8 cellular contexts compared by ENCODE assay signal in the genomic region with DNA sequence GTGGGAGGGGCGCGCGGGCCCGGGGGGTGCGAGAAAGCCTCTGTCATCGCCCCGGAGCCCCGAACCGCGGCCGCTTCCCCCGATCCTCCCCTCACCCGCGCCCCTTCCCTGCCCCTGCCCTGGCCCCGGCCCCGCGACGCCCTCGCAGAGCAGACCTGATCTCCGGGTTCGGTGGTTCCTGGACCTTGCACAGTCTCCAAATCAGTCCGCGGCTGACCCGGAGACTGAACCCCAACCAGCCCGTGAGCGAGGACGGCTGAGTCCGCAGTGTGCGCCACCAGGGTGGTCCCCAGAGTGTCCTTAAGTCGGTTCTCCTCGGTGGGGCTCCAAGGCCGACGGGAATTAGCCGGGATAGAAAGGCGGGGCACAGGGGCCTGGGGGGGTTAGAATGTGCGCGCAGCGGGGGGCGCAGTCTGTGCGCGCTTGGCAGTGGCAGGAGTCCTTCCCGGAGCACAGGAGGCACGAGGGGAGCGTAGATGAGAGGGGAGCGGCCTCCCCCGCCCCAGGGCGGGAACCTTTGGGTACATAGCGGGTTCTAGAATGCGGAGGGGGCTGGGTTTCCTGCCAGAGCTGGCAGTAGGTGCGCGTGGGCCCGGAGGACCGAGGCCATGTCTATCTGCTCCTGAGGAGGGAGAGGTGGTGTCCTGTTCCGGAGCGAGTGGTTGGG. TPM values are rescaled to one million over a fixed set of nuclear protein-coding genes. Genes with fewer than 3 reads are reported as not detected.
A peak's percentile ranks its signal among the peaks of the same experiment; 100 is the strongest.
DNase-seq lines count a peak whose midpoint lies in the region; ATAC-seq and TF ChIP-seq lines count a peak whose summit lies in the region.

No MANE protein-coding gene starts in this region.

- CTCF ChIA-PET in activated CD4-positive, alpha-beta T cell treated with anti-CD3 and anti-CD28 coated beads, Interleukin-2, amount 10 ng/mL, durations not matched to agents 7 days and 5 days (lab: Charles Lee): interaction anchor here (1.0 to 1.5 kb wide), 4 partner anchors 9 to 362 kb away, joined by 3 to 5 read pairs (median 3); no protein-coding TSS in a partner anchor

- no peaks in the 10 kb centered on the region for H3K9me3 Mint-ChIP-seq in activated CD4-positive, alpha-beta T cell treated with anti-CD3 and anti-CD28 coated beads, Interleukin-2, amount 10 ng/mL, durations not matched to agents 7 days and 5 days
- H3K9me3 Mint-ChIP-seq in neural crest cell: no peaks in the 10 kb centered on the region

- intact Hi-C loops in esophagus squamous epithelium (cut with DNase I): no loop called here

- no peaks in the 10 kb centered on the region for H3K9me3 ChIP-seq in esophagus squamous epithelium

- peak overlapping the region; percentile 81 to 92 (median 84) for H3K27ac ChIP-seq in esophagus squamous epithelium

- H3K27me3 Mint-ChIP-seq in activated CD4-positive, alpha-beta T cell treated with anti-CD3 and anti-CD28 coated beads, Interleukin-2, amount 10 ng/mL, durations not matched to agents 7 days and 5 days: no peaks in the 10 kb centered on the region
- no peaks in the 10 kb centered on the region for H3K27me3 Mint-ChIP-seq in neural crest cell (ENCODE audit: low read depth)

- ATAC-seq in HG02981 (IDR thresholded peaks at IDR 0.05; ENCODE audit: unreplicated experiment) (peak; percentile 13), GM21367 (IDR thresholded peaks at IDR 0.05; ENCODE audit: unreplicated experiment) (no peak), GM21381 (IDR thresholded peaks at IDR 0.05; ENCODE audit: unreplicated experiment) (no peak)

- no peaks in the 10 kb centered on the region for H3K27me3 ChIP-seq in esophagus squamous epithelium

- H3K4me3 ChIP-seq in GM08714 (ENCODE audit: low read length) (peak overlapping the region; percentile 75), esophagus squamous epithelium (peak overlapping the region; percentile 56 to 93 (median 64))

- 15 to 24% methylated on average over 7 to 14 of the region's 55 CpGs for WGBS in esophagus squamous epithelium, 2 donors

- peak overlapping the region; percentile 86 for H3K27ac Mint-ChIP-seq in activated CD4-positive, alpha-beta T cell treated with anti-CD3 and anti-CD28 coated beads, Interleukin-2, amount 10 ng/mL, durations not matched to agents 7 days and 5 days
- H3K27ac Mint-ChIP-seq in neural crest cell (ENCODE audit: unreplicated experiment): peak overlapping the region; percentile 81

- peak overlapping the region; percentile 76 for H3K4me3 Mint-ChIP-seq in activated CD4-positive, alpha-beta T cell treated with anti-CD3 and anti-CD28 coated beads, Interleukin-2, amount 10 ng/mL, durations not matched to agents 7 days and 5 days
- peak overlapping the region; percentile 90 for H3K4me3 Mint-ChIP-seq in neural crest cell

- peaks cover 16% of the 10 kb centered on the region for H3K4me1 Mint-ChIP-seq in activated CD4-positive, alpha-beta T cell treated with anti-CD3 and anti-CD28 coated beads, Interleukin-2, amount 10 ng/mL, durations not matched to agents 7 days and 5 days
- H3K4me1 Mint-ChIP-seq in neural crest cell: peaks cover 9% of the 10 kb centered on the region

- TF ChIP-seq CTCF in esophagus squamous epithelium (IDR thresholded peaks at IDR 0.05) (no peak), neural crest cell (conservative IDR thresholded peaks at IDR 0.05) (no peak)

- no peaks in the 10 kb centered on the region for H3K36me3 ChIP-seq in esophagus squamous epithelium

- POLR2A ChIA-PET in activated CD4-positive, alpha-beta T cell treated with anti-CD3 and anti-CD28 coated beads, Interleukin-2, amount 10 ng/mL, durations not matched to agents 7 days and 5 days (lab: Charles Lee): no interaction called here

- TF ChIP-seq POLR2A in esophagus squamous epithelium (IDR thresholded peaks at IDR 0.05): no peak

- peaks cover 6 to 26% (median 7%) of the 10 kb centered on the region in 3 donors for H3K4me1 ChIP-seq in esophagus squamous epithelium

- H3K36me3 Mint-ChIP-seq in activated CD4-positive, alpha-beta T cell treated with anti-CD3 and anti-CD28 coated beads, Interleukin-2, amount 10 ng/mL, durations not matched to agents 7 days and 5 days (ENCODE audit: low read depth): peaks cover 1% of the 10 kb centered on the region
- H3K36me3 Mint-ChIP-seq in neural crest cell (ENCODE audit: low read depth): no peaks in the 10 kb centered on the region

- peak; percentile 34 for DNase-seq in activated CD4-positive, alpha-beta T cell treated with anti-CD3 and anti-CD28 coated beads, Interleukin-2, amount 10 ng/mL, durations not matched to agents 7 days and 5 days
- no peak for DNase-seq in esophagus squamous epithelium (lab: John Stamatoyannopoulos, UW)
- DNase-seq in neural crest cell (ENCODE audit: low read depth, low spot score): no peak
- DNase-seq in SHP77 (lab: John Stamatoyannopoulos, UW): no peak

RNA-seq across cellular contexts. Expression of a gene that starts 0.8 kb away (rescaled TPM):
- 1 to 10 TPM; 8.2 to 9.1 TPM for total RNA-seq in activated CD4-positive, alpha-beta T cell treated with anti-CD3 and anti-CD28 coated beads, Interleukin-2, amount 10 ng/mL, durations not matched to agents 7 days and 5 days
- total RNA-seq in esophagus squamous epithelium (1 to 10 TPM; 2.3 to 6.2 (median 3.2) TPM), neural crest cell (28.0 and 30.0 TPM in 2 replicates)

RNA-seq across cellular contexts. Expression of a gene that starts 14.1 kb away (rescaled TPM):
- total RNA-seq in activated CD4-positive, alpha-beta T cell treated with anti-CD3 and anti-CD28 coated beads, Interleukin-2, amount 10 ng/mL, durations not matched to agents 7 days and 5 days: 100 to 1,000 TPM; 476 to 482 TPM
- total RNA-seq in esophagus squamous epithelium: 100 to 1,000 TPM in 3 of 4 donors, 10 to 100 TPM in 1; 83.5 to 253 (median 215) TPM
- 891 and 930 TPM in 2 replicates for total RNA-seq in neural crest cell

RNA-seq across cellular contexts. Expression of a gene that starts 20.8 kb away (rescaled TPM):
- total RNA-seq in activated CD4-positive, alpha-beta T cell treated with anti-CD3 and anti-CD28 coated beads, Interleukin-2, amount 10 ng/mL, durations not matched to agents 7 days and 5 days: 10 to 100 TPM; 86.3 to 91.5 TPM
- total RNA-seq in esophagus squamous epithelium (10 to 100 TPM; 51.5 to 99.4 (median 77.1) TPM), neural crest cell (15.1 and 15.7 TPM in 2 replicates)

RNA-seq across cellular contexts. Expression of a gene that starts 46.4 kb away (rescaled TPM):
- total RNA-seq in activated CD4-positive, alpha-beta T cell treated with anti-CD3 and anti-CD28 coated beads, Interleukin-2, amount 10 ng/mL, durations not matched to agents 7 days and 5 days: 10 to 100 TPM; 60.6 to 68.3 TPM
- total RNA-seq in esophagus squamous epithelium (10 to 100 TPM; 39.7 to 65.9 (median 54.4) TPM), neural crest cell (120 and 128 TPM in 2 replicates)
